1 cellular context compared by ENCODE assay signal in genomic region chr16:1871974-1872635, GRCh38.
TF ChIP-seq lines count a peak whose summit lies in the region.

TSS of gene MEIOB (minus strand) at chr16:1872164. CDS start at chr16:1868175, 3,989 bp downstream.

TF ChIP-seq in WTC11, 78 proteins besides CTCF, POLR2A, EP300 and RAD21 (continued from another document and continues in another):
- TF ChIP-seq, protein P1, sequence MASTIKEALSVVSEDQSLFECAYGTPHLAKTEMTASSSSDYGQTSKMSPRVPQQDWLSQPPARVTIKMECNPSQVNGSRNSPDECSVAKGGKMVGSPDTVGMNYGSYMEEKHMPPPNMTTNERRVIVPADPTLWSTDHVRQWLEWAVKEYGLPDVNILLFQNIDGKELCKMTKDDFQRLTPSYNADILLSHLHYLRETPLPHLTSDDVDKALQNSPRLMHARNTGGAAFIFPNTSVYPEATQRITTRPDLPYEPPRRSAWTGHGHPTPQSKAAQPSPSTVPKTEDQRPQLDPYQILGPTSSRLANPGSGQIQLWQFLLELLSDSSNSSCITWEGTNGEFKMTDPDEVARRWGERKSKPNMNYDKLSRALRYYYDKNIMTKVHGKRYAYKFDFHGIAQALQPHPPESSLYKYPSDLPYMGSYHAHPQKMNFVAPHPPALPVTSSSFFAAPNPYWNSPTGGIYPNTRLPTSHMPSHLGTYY (CRISPR knock-in tag; IDR thresholded peaks at IDR 0.05) = no peak
- TF ChIP-seq, protein P2, sequence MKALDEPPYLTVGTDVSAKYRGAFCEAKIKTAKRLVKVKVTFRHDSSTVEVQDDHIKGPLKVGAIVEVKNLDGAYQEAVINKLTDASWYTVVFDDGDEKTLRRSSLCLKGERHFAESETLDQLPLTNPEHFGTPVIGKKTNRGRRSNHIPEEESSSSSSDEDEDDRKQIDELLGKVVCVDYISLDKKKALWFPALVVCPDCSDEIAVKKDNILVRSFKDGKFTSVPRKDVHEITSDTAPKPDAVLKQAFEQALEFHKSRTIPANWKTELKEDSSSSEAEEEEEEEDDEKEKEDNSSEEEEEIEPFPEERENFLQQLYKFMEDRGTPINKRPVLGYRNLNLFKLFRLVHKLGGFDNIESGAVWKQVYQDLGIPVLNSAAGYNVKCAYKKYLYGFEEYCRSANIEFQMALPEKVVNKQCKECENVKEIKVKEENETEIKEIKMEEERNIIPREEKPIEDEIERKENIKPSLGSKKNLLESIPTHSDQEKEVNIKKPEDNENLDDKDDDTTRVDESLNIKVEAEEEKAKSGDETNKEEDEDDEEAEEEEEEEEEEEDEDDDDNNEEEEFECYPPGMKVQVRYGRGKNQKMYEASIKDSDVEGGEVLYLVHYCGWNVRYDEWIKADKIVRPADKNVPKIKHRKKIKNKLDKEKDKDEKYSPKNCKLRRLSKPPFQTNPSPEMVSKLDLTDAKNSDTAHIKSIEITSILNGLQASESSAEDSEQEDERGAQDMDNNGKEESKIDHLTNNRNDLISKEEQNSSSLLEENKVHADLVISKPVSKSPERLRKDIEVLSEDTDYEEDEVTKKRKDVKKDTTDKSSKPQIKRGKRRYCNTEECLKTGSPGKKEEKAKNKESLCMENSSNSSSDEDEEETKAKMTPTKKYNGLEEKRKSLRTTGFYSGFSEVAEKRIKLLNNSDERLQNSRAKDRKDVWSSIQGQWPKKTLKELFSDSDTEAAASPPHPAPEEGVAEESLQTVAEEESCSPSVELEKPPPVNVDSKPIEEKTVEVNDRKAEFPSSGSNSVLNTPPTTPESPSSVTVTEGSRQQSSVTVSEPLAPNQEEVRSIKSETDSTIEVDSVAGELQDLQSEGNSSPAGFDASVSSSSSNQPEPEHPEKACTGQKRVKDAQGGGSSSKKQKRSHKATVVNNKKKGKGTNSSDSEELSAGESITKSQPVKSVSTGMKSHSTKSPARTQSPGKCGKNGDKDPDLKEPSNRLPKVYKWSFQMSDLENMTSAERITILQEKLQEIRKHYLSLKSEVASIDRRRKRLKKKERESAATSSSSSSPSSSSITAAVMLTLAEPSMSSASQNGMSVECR (CRISPR knock-in tag; IDR thresholded peaks at IDR 0.05; ENCODE audit: borderline replicate concordance) = no peak
- TF ChIP-seq HMGA2 (CRISPR knock-in tag; IDR thresholded peaks at IDR 0.05) (no peak), CDX4 (CRISPR knock-in tag; IDR thresholded peaks at IDR 0.05; ENCODE audit: borderline replicate concordance) (no peak), NR1H2 (CRISPR knock-in tag; IDR thresholded peaks at IDR 0.05) (no peak), GTF2I (CRISPR knock-in tag; conservative IDR thresholded peaks at IDR 0.05) (no peak), STAT6 (CRISPR knock-in tag; conservative IDR thresholded peaks at IDR 0.05; ENCODE audit: low read depth) (no peak), NFE2L1 (CRISPR knock-in tag; IDR thresholded peaks at IDR 0.05) (peak; percentile 47; the same call in 1 of the 2 replicates), SMAD4 (CRISPR knock-in tag; IDR thresholded peaks at IDR 0.05) (no peak), ZMAT4 (CRISPR knock-in tag; IDR thresholded peaks at IDR 0.05) (no peak), GRHL2 (CRISPR knock-in tag; IDR thresholded peaks at IDR 0.05; ENCODE audit: insufficient replicate concordance, severe bottlenecking) (no peak), CBFB (CRISPR knock-in tag; IDR thresholded peaks at IDR 0.05; ENCODE audit: low read depth) (no peak), FOXK1 (CRISPR knock-in tag; IDR thresholded peaks at IDR 0.05) (peak; percentile 62), FOXP1 (CRISPR knock-in tag; IDR thresholded peaks at IDR 0.05; ENCODE audit: borderline replicate concordance) (peak; percentile 81), ESRRA (CRISPR knock-in tag; IDR thresholded peaks at IDR 0.05; ENCODE audit: borderline replicate concordance) (no peak), ETV6 (CRISPR knock-in tag; IDR thresholded peaks at IDR 0.05) (no peak), SMAD3 (CRISPR knock-in tag; IDR thresholded peaks at IDR 0.05; ENCODE audit: borderline replicate concordance) (0 out of 2 replicates have a peak, but pooled peaks have one; percentile 58), OVOL2 (CRISPR knock-in tag; IDR thresholded peaks at IDR 0.05; ENCODE audit: borderline replicate concordance) (no peak), ZNF263 (CRISPR knock-in tag; IDR thresholded peaks at IDR 0.05; ENCODE audit: low read depth) (no peak), ZNF423 (CRISPR knock-in tag; IDR thresholded peaks at IDR 0.05) (no peak), MYBL2 (CRISPR knock-in tag; IDR thresholded peaks at IDR 0.05) (peak; percentile 96), CREB1 (CRISPR knock-in tag; IDR thresholded peaks at IDR 0.05) (no peak), AR (CRISPR knock-in tag; IDR thresholded peaks at IDR 0.05) (no peak), KAT7 (CRISPR knock-in tag; IDR thresholded peaks at IDR 0.05; ENCODE audit: borderline replicate concordance) (no peak), EMX1 (CRISPR knock-in tag; IDR thresholded peaks at IDR 0.05) (no peak)
- TF ChIP-seq, protein P3, sequence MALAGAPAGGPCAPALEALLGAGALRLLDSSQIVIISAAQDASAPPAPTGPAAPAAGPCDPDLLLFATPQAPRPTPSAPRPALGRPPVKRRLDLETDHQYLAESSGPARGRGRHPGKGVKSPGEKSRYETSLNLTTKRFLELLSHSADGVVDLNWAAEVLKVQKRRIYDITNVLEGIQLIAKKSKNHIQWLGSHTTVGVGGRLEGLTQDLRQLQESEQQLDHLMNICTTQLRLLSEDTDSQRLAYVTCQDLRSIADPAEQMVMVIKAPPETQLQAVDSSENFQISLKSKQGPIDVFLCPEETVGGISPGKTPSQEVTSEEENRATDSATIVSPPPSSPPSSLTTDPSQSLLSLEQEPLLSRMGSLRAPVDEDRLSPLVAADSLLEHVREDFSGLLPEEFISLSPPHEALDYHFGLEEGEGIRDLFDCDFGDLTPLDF (CRISPR knock-in tag; IDR thresholded peaks at IDR 0.05) = no peak
- TF ChIP-seq, protein P4, sequence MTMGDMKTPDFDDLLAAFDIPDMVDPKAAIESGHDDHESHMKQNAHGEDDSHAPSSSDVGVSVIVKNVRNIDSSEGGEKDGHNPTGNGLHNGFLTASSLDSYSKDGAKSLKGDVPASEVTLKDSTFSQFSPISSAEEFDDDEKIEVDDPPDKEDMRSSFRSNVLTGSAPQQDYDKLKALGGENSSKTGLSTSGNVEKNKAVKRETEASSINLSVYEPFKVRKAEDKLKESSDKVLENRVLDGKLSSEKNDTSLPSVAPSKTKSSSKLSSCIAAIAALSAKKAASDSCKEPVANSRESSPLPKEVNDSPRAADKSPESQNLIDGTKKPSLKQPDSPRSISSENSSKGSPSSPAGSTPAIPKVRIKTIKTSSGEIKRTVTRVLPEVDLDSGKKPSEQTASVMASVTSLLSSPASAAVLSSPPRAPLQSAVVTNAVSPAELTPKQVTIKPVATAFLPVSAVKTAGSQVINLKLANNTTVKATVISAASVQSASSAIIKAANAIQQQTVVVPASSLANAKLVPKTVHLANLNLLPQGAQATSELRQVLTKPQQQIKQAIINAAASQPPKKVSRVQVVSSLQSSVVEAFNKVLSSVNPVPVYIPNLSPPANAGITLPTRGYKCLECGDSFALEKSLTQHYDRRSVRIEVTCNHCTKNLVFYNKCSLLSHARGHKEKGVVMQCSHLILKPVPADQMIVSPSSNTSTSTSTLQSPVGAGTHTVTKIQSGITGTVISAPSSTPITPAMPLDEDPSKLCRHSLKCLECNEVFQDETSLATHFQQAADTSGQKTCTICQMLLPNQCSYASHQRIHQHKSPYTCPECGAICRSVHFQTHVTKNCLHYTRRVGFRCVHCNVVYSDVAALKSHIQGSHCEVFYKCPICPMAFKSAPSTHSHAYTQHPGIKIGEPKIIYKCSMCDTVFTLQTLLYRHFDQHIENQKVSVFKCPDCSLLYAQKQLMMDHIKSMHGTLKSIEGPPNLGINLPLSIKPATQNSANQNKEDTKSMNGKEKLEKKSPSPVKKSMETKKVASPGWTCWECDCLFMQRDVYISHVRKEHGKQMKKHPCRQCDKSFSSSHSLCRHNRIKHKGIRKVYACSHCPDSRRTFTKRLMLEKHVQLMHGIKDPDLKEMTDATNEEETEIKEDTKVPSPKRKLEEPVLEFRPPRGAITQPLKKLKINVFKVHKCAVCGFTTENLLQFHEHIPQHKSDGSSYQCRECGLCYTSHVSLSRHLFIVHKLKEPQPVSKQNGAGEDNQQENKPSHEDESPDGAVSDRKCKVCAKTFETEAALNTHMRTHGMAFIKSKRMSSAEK (CRISPR knock-in tag; IDR thresholded peaks at IDR 0.05; ENCODE audit: borderline replicate concordance) = no peak
- TF ChIP-seq, protein P5, sequence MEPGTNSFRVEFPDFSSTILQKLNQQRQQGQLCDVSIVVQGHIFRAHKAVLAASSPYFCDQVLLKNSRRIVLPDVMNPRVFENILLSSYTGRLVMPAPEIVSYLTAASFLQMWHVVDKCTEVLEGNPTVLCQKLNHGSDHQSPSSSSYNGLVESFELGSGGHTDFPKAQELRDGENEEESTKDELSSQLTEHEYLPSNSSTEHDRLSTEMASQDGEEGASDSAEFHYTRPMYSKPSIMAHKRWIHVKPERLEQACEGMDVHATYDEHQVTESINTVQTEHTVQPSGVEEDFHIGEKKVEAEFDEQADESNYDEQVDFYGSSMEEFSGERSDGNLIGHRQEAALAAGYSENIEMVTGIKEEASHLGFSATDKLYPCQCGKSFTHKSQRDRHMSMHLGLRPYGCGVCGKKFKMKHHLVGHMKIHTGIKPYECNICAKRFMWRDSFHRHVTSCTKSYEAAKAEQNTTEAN (CRISPR knock-in tag; IDR thresholded peaks at IDR 0.05) = no peak
- TF ChIP-seq, protein P6, sequence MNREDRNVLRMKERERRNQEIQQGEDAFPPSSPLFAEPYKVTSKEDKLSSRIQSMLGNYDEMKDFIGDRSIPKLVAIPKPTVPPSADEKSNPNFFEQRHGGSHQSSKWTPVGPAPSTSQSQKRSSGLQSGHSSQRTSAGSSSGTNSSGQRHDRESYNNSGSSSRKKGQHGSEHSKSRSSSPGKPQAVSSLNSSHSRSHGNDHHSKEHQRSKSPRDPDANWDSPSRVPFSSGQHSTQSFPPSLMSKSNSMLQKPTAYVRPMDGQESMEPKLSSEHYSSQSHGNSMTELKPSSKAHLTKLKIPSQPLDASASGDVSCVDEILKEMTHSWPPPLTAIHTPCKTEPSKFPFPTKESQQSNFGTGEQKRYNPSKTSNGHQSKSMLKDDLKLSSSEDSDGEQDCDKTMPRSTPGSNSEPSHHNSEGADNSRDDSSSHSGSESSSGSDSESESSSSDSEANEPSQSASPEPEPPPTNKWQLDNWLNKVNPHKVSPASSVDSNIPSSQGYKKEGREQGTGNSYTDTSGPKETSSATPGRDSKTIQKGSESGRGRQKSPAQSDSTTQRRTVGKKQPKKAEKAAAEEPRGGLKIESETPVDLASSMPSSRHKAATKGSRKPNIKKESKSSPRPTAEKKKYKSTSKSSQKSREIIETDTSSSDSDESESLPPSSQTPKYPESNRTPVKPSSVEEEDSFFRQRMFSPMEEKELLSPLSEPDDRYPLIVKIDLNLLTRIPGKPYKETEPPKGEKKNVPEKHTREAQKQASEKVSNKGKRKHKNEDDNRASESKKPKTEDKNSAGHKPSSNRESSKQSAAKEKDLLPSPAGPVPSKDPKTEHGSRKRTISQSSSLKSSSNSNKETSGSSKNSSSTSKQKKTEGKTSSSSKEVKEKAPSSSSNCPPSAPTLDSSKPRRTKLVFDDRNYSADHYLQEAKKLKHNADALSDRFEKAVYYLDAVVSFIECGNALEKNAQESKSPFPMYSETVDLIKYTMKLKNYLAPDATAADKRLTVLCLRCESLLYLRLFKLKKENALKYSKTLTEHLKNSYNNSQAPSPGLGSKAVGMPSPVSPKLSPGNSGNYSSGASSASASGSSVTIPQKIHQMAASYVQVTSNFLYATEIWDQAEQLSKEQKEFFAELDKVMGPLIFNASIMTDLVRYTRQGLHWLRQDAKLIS (CRISPR knock-in tag; IDR thresholded peaks at IDR 0.05; ENCODE audit: borderline replicate concordance) = no peak
- TF ChIP-seq, protein P7, sequence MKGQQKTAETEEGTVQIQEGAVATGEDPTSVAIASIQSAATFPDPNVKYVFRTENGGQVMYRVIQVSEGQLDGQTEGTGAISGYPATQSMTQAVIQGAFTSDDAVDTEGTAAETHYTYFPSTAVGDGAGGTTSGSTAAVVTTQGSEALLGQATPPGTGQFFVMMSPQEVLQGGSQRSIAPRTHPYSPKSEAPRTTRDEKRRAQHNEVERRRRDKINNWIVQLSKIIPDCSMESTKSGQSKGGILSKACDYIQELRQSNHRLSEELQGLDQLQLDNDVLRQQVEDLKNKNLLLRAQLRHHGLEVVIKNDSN (CRISPR knock-in tag; IDR thresholded peaks at IDR 0.05) = no peak
